27 cellular contexts compared by ENCODE assay signal in the genomic region with DNA sequence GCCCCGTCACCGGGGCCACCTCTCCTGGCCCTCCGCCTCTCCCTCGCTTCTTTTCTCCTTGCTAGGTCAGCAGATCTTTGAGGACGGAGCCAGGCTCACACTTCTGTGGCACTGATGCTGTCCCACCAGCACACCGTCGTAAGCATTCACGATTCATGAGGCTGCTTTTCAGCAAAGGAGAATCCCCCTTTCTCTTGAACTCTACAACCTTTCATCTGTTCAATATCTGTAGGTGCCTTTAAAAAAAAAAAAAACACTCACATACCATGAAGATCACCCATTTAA. TPM values are rescaled to one million over a fixed set of nuclear protein-coding genes. Genes with fewer than 3 reads are reported as not detected.
"Had no signal": no experiment of that assay in that cellular context is flagged by ENCODE, and none has a peak within 500 bp of the region (broad histone marks: within the 10 kb centered on the region; RNA-seq: fewer than 3 reads in every experiment).

No MANE protein-coding gene starts in this region.

- H3K4me3 ChIP-seq: ascending aorta, breast epithelium, cardiac muscle cell, coronary artery, dorsolateral prefrontal cortex, esophagus muscularis mucosa, gastrocnemius medialis, heart left ventricle had no signal

- H3K27me3 ChIP-seq: ascending aorta, breast epithelium, gastrocnemius medialis had no signal

- H3K36me3 ChIP-seq: ascending aorta, breast epithelium, cardiac muscle cell, esophagus muscularis mucosa, gastrocnemius medialis, heart left ventricle, WERI-Rb-1 had no signal

- H3K4me1 ChIP-seq: ascending aorta, breast epithelium, esophagus muscularis mucosa, foreskin keratinocyte, gastrocnemius medialis, heart left ventricle had no signal

- ATAC-seq: activated CD4-positive, CD25-positive, alpha-beta regulatory T cell treated with anti-CD3 and anti-CD28 coated beads, Interleukin-2, amount 50 U/mL, for 24 hours; activated T-cell treated with anti-CD3 and anti-CD28 coated beads, Interleukin-2, amount 50 U/mL, for 4 hours; foreskin keratinocyte; gastrocnemius medialis; heart left ventricle; T-helper 17 cell had no signal

- H3K27ac ChIP-seq: ascending aorta, breast epithelium, cardiac muscle cell, coronary artery, dorsolateral prefrontal cortex, esophagus muscularis mucosa, foreskin keratinocyte, gastrocnemius medialis, heart left ventricle, WERI-Rb-1 had no signal

- DNase-seq: activated B cell treated with CpG ODN at 0.5 μM for 24 hours; activated CD4-positive, alpha-beta T cell treated with anti-CD3 and anti-CD28 coated beads for 48 hours; activated CD4-positive, alpha-beta T cell treated with anti-CD3 and anti-CD28 coated beads, Interleukin-2, amount 50 U/mL, for 1 hour; activated CD4-positive, alpha-beta T cell treated with anti-CD3 and anti-CD28 coated beads, Interleukin-2, amount 50 U/mL, for 48 hours; activated effector memory CD4-positive, alpha-beta T cell treated with anti-CD3 and anti-CD28 coated beads, Interleukin-2, amount 50 U/mL, for 16 hours; activated naive CD4-positive, alpha-beta T cell treated with anti-CD3 and anti-CD28 coated beads for 36 hours; activated naive CD8-positive, alpha-beta T cell treated with anti-CD3 and anti-CD28 coated beads, Interleukin-2, amount 10 ng/mL, durations not matched to agents 7 days and 5 days; activated T-cell treated with anti-CD3 and anti-CD28 coated beads, Interleukin-2, amount 50 U/mL, for 4 hours; central memory CD4-positive, alpha-beta T cell; dorsolateral prefrontal cortex; effector memory CD4-positive, alpha-beta T cell; endodermal cell; foreskin keratinocyte; gastrocnemius medialis; glutamatergic neuron; heart left ventricle; T-helper 1 cell; T-helper 17 cell; WERI-Rb-1 had no signal

- H3K9me3 ChIP-seq: ascending aorta, breast epithelium, esophagus muscularis mucosa, gastrocnemius medialis had no signal

RNA-seq across cellular contexts. Expression of a gene that starts 31.3 kb away (rescaled TPM):
- total RNA-seq: activated B cell treated with CpG ODN at 0.5 μM for 24 hours; activated naive CD4-positive, alpha-beta T cell treated with anti-CD3 and anti-CD28 coated beads for 36 hours; activated naive CD8-positive, alpha-beta T cell treated with anti-CD3 and anti-CD28 coated beads, Interleukin-2, amount 10 ng/mL, durations not matched to agents 7 days and 5 days; activated T-cell treated with anti-CD3 and anti-CD28 coated beads, Interleukin-2, amount 50 U/mL, for 4 hours; activated T-helper 2 cell treated with anti-CD3 and anti-CD28 coated beads, Interferon-gamma antibody, Interleukin-2, Interleukin-4, amounts not matched to agents 10 μg/mL and 5 μg/mL and 100 μg/mL, durations not matched to agents 14 hours and 24 hours and 36 hours; ascending aorta; breast epithelium; cardiac muscle cell; cerebellum; endodermal cell; esophagus muscularis mucosa; foreskin keratinocyte; gastrocnemius medialis; heart left ventricle; T-helper 17 cell had no signal
- polyA plus RNA-seq: cardiac muscle cell, foreskin keratinocyte, heart left ventricle had no signal
